Comparison of ENCODE assay signal across 9 cellular contexts in genomic region chr2:73359915-73360697, GRCh38. TPM values are rescaled to one million over a fixed set of nuclear protein-coding genes. Genes with fewer than 3 reads are reported as not detected.
A peak's percentile ranks its signal among the peaks of the same experiment; 100 is the strongest.
DNase-seq lines count a peak whose midpoint lies in the region; ATAC-seq and TF ChIP-seq lines count a peak whose summit lies in the region.
"Had no signal": no experiment of that assay in that cellular context is flagged by ENCODE, and none has a peak within 500 bp of the region (broad histone marks: within the 10 kb centered on the region; RNA-seq: fewer than 3 reads in every experiment).

No MANE protein-coding gene starts in this region.

- no peak for DNase-seq in AG09309 (ENCODE audit: low read depth)
- DNase-seq in GM12865 (ENCODE audit: low read depth) = no peak
- DNase-seq in SHP77 (lab: John Stamatoyannopoulos, UW) = peak; percentile 2 to 21
- DNase-seq in glutamatergic neuron = no peak
- no peak for DNase-seq in aorta
- DNase-seq in HCEC 1CT = no peak
- DNase-seq: activated CD4-positive, alpha-beta T cell treated with anti-CD3 and anti-CD28 coated beads for 4 hours had no signal

- intact Hi-C loops in aorta (cut with DNase I) = no loop called here

- ATAC-seq in GM21717 (IDR thresholded peaks at IDR 0.05; ENCODE audit: unreplicated experiment) (no peak), aorta (ENCODE audit: low FRiP score) (no peak), HG03342 (IDR thresholded peaks at IDR 0.05; ENCODE audit: unreplicated experiment) (no peak)

- H3K4me3 ChIP-seq in AG09309 (ENCODE audit: control insufficient read depth, low read depth, low read length) (no peak overlapping the region), GM12865 (ENCODE audit: low read depth, low read length) (no peak overlapping the region), aorta (ENCODE audit: low read length in 2 of 2) (no peak overlapping the region)

- H3K36me3 ChIP-seq in aorta (ENCODE audit: control insufficient read depth in 1 of 2, insufficient read depth in 2 of 2, low read length in 1 of 2) = no peaks in the 10 kb centered on the region

- H3K27me3 Mint-ChIP-seq in glutamatergic neuron (ENCODE audit: unreplicated experiment) = no peaks in the 10 kb centered on the region

- H3K36me3 Mint-ChIP-seq in glutamatergic neuron (ENCODE audit: unreplicated experiment) = no peaks in the 10 kb centered on the region

- TF ChIP-seq CTCF in AG09309 (IDR thresholded peaks at IDR 0.05; ENCODE audit: control insufficient read depth, insufficient read depth, low read depth, low read length, missing control alignments) (peak; percentile 33), GM12865 (IDR thresholded peaks at IDR 0.05; ENCODE audit: insufficient read depth, low read depth, low read length, missing control alignments) (peak; percentile 7), glutamatergic neuron (IDR thresholded peaks at IDR 0.05; ENCODE audit: partially characterized antibody, unreplicated experiment) (peak; percentile 40)

- no peaks in the 10 kb centered on the region for H3K4me1 Mint-ChIP-seq in glutamatergic neuron (ENCODE audit: low read depth, unreplicated experiment)

- H3K4me3 Mint-ChIP-seq in glutamatergic neuron (ENCODE audit: unreplicated experiment) = no peak overlapping the region

- WGBS in aorta, 2 donors = 8 to 12% methylated on average over 2 of the region's 2 CpGs

- H3K27ac Mint-ChIP-seq in glutamatergic neuron (ENCODE audit: unreplicated experiment) = no peak overlapping the region

- H3K9me3 Mint-ChIP-seq in glutamatergic neuron (ENCODE audit: unreplicated experiment) = no peaks in the 10 kb centered on the region

- H3K4me1 ChIP-seq in aorta (ENCODE audit: control insufficient read depth in 1 of 2, insufficient read depth in 2 of 2, low read length in 2 of 2) = no peaks in the 10 kb centered on the region

- no peaks in the 10 kb centered on the region for H3K27me3 ChIP-seq in aorta (ENCODE audit: control insufficient read depth in 1 of 2, insufficient read depth in 2 of 2, low read length in 1 of 2)

- H3K27ac ChIP-seq in aorta (ENCODE audit: low read depth in 1 of 2, low read length in 2 of 2) = no peak overlapping the region

- H3K9me3 ChIP-seq in aorta (ENCODE audit: control insufficient read depth, low read length) = no peaks in the 10 kb centered on the region

RNA-seq across cellular contexts. Expression of gene ALMS1, which starts 25.5 kb away (rescaled TPM):
- total RNA-seq in glutamatergic neuron (ENCODE audit: unreplicated experiment) = 50.5 TPM
- total RNA-seq in aorta = 10 to 100 TPM; 24.5 to 26.4 TPM
- polyA plus RNA-seq in aorta = 10 to 100 TPM in 1 of 2 donors, 1 to 10 TPM in 1; 8.3 to 15.2 TPM

Comparison
In these comparisons a context has a peak if more than half of its experiments do, and no peak if none do; other contexts are left out.
1. DNase-seq: peak in SHP77 (2 of 2); none in AG09309 (single experiment), GM12865 (single experiment), glutamatergic neuron (single experiment), aorta (0 of 2) and HCEC 1CT (single experiment).
2. Peak in every context shown above with its lines, with median percentiles within 50 percentile points of each other: CTCF ChIP-seq.